In genomic region chr1:53265581-53265980, GRCh38 we compare ENCODE assay signal across 22 cellular contexts.
"Had no signal": no experiment of that assay in that cellular context is flagged by ENCODE, and none has a peak within 500 bp of the region (broad histone marks: within the 10 kb centered on the region; RNA-seq: fewer than 3 reads in every experiment).

No MANE protein-coding gene starts in this region.

- H3K27ac Mint-ChIP-seq: memory B cell, mesothelial cell of epicardium had no signal

- H3K4me1 Mint-ChIP-seq: mesothelial cell of epicardium; stimulated activated naive CD8-positive, alpha-beta T cell treated with anti-CD3 and anti-CD28 coated beads, Interleukin-15, amount 100 ng/mL, for 72 hours had no signal

- H3K27ac ChIP-seq: hepatocyte, left ventricle myocardium inferior, lower lobe of right lung, neutrophil, psoas muscle, right lobe of liver, testis, tibial nerve, upper lobe of right lung, vagina had no signal

- H3K27me3 ChIP-seq: hepatocyte, neutrophil, right lobe of liver, testis, tibial nerve, upper lobe of right lung, vagina had no signal

- ATAC-seq: lower lobe of right lung; stimulated activated naive B cell treated with anti-CD40 and anti-IgM and Interleukin-4, amounts not matched to agents 10 μg/mL and 1 μg/mL and 100 μg/mL, for 72 hours; stimulated activated naive CD8-positive, alpha-beta T cell treated with anti-CD3 and anti-CD28 coated beads, Interleukin-15, amount 100 ng/mL, for 72 hours; upper lobe of right lung had no signal

- H3K4me3 Mint-ChIP-seq: memory B cell; mesothelial cell of epicardium; naive B cell; stimulated activated naive B cell treated with anti-CD40 and anti-IgM and Interleukin-4, amounts not matched to agents 10 μg/mL and 1 μg/mL and 100 μg/mL, for 72 hours; stimulated activated naive CD8-positive, alpha-beta T cell treated with anti-CD3 and anti-CD28 coated beads, Interleukin-15, amount 100 ng/mL, for 72 hours had no signal

- H3K4me1 ChIP-seq: left ventricle myocardium inferior, lower lobe of right lung, psoas muscle, right lobe of liver, testis, tibial nerve, upper lobe of right lung, vagina had no signal

- H3K9me3 Mint-ChIP-seq: memory B cell; naive B cell; stimulated activated naive B cell treated with anti-CD40 and anti-IgM and Interleukin-4, amounts not matched to agents 10 μg/mL and 1 μg/mL and 100 μg/mL, for 72 hours; stimulated activated naive CD8-positive, alpha-beta T cell treated with anti-CD3 and anti-CD28 coated beads, Interleukin-15, amount 100 ng/mL, for 72 hours had no signal

- DNase-seq: foreskin melanocyte; head of caudate nucleus; kidney; left cardiac atrium; left ventricle myocardium inferior; lower lobe of right lung; naive B cell; psoas muscle; retina; right lobe of liver; stimulated activated CD4-positive, alpha-beta T cell treated with anti-CD3 and anti-CD28 coated beads, Interleukin-2, amount 100 ng/mL, for 24 hours; stimulated activated CD4-positive, alpha-beta T cell treated with anti-CD3 and anti-CD28 coated beads, Interleukin-4, amount 100 ng/mL, for 4 hours; stimulated activated naive B cell treated with anti-CD40 and anti-IgM and Interleukin-4, amounts not matched to agents 10 μg/mL and 1 μg/mL and 100 μg/mL, for 72 hours; stimulated activated naive CD8-positive, alpha-beta T cell treated with anti-CD3 and anti-CD28 coated beads, Interleukin-15, amount 100 ng/mL, for 72 hours; testis; upper lobe of right lung had no signal

- H3K4me3 ChIP-seq: hepatocyte, left ventricle myocardium inferior, lower lobe of right lung, psoas muscle, right lobe of liver, testis, tibial nerve, upper lobe of right lung, vagina had no signal

- H3K27me3 Mint-ChIP-seq: memory B cell; naive B cell; stimulated activated naive B cell treated with anti-CD40 and anti-IgM and Interleukin-4, amounts not matched to agents 10 μg/mL and 1 μg/mL and 100 μg/mL, for 72 hours; stimulated activated naive CD8-positive, alpha-beta T cell treated with anti-CD3 and anti-CD28 coated beads, Interleukin-15, amount 100 ng/mL, for 72 hours had no signal

- H3K9me3 ChIP-seq: left ventricle myocardium inferior, lower lobe of right lung, neutrophil, psoas muscle, right lobe of liver, testis, tibial nerve, upper lobe of right lung, vagina had no signal

- H3K36me3 ChIP-seq: left ventricle myocardium inferior, neutrophil, right lobe of liver, vagina had no signal
